In genomic region chr12:89945123-89945522, GRCh38 we compare ENCODE assay signal across 18 cellular contexts.
"Had no signal": no experiment of that assay in that cellular context is flagged by ENCODE, and none has a peak within 500 bp of the region (broad histone marks: within the 10 kb centered on the region; RNA-seq: fewer than 3 reads in every experiment).

No MANE protein-coding gene starts in this region.

- H3K79me2 ChIP-seq: parathyroid adenoma had no signal

- DNase-seq: cerebellar nuclear complex; esophagus squamous epithelium; glutamatergic neuron; immature natural killer cell; left cardiac atrium; left ventricle myocardium inferior; mesendoderm; naive thymus-derived CD8-positive, alpha-beta T cell; right lobe of liver; stimulated activated CD4-positive, alpha-beta T cell treated with anti-CD3 and anti-CD28 coated beads, Interleukin-2, amount 100 ng/mL, for 24 hours; stimulated activated CD4-positive, alpha-beta T cell treated with anti-CD3 and anti-CD28 coated beads, Interleukin-4, amount 100 ng/mL, for 4 hours; stimulated activated naive CD4-positive, alpha-beta T cell treated with Interleukin-2 at 50 U/mL for 16 hours; trophoblast cell had no signal

- H3K27me3 ChIP-seq: esophagus squamous epithelium, gastroesophageal sphincter, right lobe of liver had no signal

- H3K9me3 Mint-ChIP-seq: immature natural killer cell had no signal

- H3K9ac ChIP-seq: parathyroid adenoma had no signal

- H3K4me3 Mint-ChIP-seq: dendritic cell treated with granulocyte-macrophage colony-stimulating factor and Interleukin-4, amounts not matched to agents 40 ng/mL and 50 ng/mL, for 4 days; immature natural killer cell; naive thymus-derived CD8-positive, alpha-beta T cell had no signal

- H3K36me3 Mint-ChIP-seq: naive thymus-derived CD8-positive, alpha-beta T cell had no signal

- H3K27ac ChIP-seq: esophagus squamous epithelium, gastroesophageal sphincter, left ventricle myocardium inferior, parathyroid adenoma, prostate gland, right lobe of liver had no signal

- H3K27ac Mint-ChIP-seq: dendritic cell treated with granulocyte-macrophage colony-stimulating factor and Interleukin-4, amounts not matched to agents 40 ng/mL and 50 ng/mL, for 4 days; immature natural killer cell had no signal

- H3K9me3 ChIP-seq: esophagus squamous epithelium, gastroesophageal sphincter, left ventricle myocardium inferior, prostate gland, right lobe of liver had no signal

- H2AFZ ChIP-seq: parathyroid adenoma had no signal

- H3K27me3 Mint-ChIP-seq: dendritic cell treated with granulocyte-macrophage colony-stimulating factor and Interleukin-4, amounts not matched to agents 40 ng/mL and 50 ng/mL, for 4 days; naive thymus-derived CD8-positive, alpha-beta T cell had no signal

- H3K36me3 ChIP-seq: esophagus squamous epithelium, gastroesophageal sphincter, left ventricle myocardium inferior, prostate gland, right lobe of liver had no signal

- H3K4me3 ChIP-seq: esophagus squamous epithelium, gastroesophageal sphincter, left ventricle myocardium inferior, lung, prostate gland, right lobe of liver had no signal

- H3K4me1 ChIP-seq: parathyroid adenoma, right lobe of liver had no signal

- ATAC-seq: gastroesophageal sphincter; left cardiac atrium; naive thymus-derived CD8-positive, alpha-beta T cell; right lobe of liver had no signal
